27 cellular contexts compared by ENCODE assay signal in the genomic region with DNA sequence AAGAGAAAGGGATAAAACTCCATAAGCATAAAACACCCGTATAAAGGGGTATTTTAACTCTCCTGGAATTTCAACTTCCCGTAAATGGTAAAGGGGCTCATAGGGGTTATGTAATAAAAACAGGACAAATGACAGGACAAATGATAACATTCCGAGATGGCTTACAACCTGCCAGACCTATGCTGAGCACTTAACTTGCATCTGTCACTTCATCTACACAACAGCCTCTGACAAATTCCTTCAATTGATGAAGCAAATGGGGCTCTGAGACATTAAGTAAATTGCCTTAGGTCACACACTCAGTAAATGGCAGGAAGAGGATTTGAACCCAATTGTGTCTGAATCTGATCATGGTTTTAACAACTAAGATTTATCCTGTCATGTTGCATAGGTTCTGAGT.
"Had no signal": no experiment of that assay in that cellular context is flagged by ENCODE, and none has a peak within 500 bp of the region (broad histone marks: within the 10 kb centered on the region; RNA-seq: fewer than 3 reads in every experiment).

No MANE protein-coding gene starts in this region.

- H3K4me3 Mint-ChIP-seq: activated CD4-positive, alpha-beta memory T cell treated with anti-CD3 and anti-CD28 coated beads, Interleukin-2, amount 10 ng/mL, durations not matched to agents 7 days and 5 days; activated CD4-positive, alpha-beta T cell treated with anti-CD3 and anti-CD28 coated beads for 36 hours; activated CD4-positive, alpha-beta T cell treated with anti-CD3 and anti-CD28 coated beads, Interleukin-2, amount 10 ng/mL, durations not matched to agents 24 days and 14 days; activated naive CD4-positive, alpha-beta T cell treated with anti-CD3 and anti-CD28 coated beads, Interleukin-2, amount 10 ng/mL, durations not matched to agents 7 days and 5 days; activated naive CD8-positive, alpha-beta T cell treated with anti-CD3 and anti-CD28 coated beads, Interleukin-2, amount 10 ng/mL, durations not matched to agents 7 days and 5 days; activated T-cell treated with anti-CD3 and anti-CD28 coated beads, Interleukin-2, amount 50 U/mL, for 24 hours; activated T-cell treated with anti-CD3 and anti-CD28 coated beads, Interleukin-2, amount 50 U/mL, for 72 hours; brain; central memory CD8-positive, alpha-beta T cell; dendritic cell treated with granulocyte-macrophage colony-stimulating factor and Interleukin-4, amounts not matched to agents 40 ng/mL and 50 ng/mL, for 4 days; endodermal cell had no signal

- H3K4me1 Mint-ChIP-seq: activated CD4-positive, alpha-beta memory T cell treated with anti-CD3 and anti-CD28 coated beads, Interleukin-2, amount 10 ng/mL, durations not matched to agents 7 days and 5 days; activated CD4-positive, alpha-beta T cell treated with anti-CD3 and anti-CD28 coated beads for 36 hours; activated CD4-positive, alpha-beta T cell treated with anti-CD3 and anti-CD28 coated beads, Interleukin-2, amount 10 ng/mL, durations not matched to agents 24 days and 14 days; activated naive CD4-positive, alpha-beta T cell treated with anti-CD3 and anti-CD28 coated beads, Interleukin-2, amount 10 ng/mL, durations not matched to agents 7 days and 5 days; activated naive CD8-positive, alpha-beta T cell treated with anti-CD3 and anti-CD28 coated beads, Interleukin-2, amount 10 ng/mL, durations not matched to agents 7 days and 5 days had no signal

- H3K27ac ChIP-seq: ascending aorta, coronary artery, dorsolateral prefrontal cortex, heart right ventricle had no signal

- H3K4me3 ChIP-seq: ascending aorta, coronary artery, dorsolateral prefrontal cortex, heart right ventricle had no signal

- H3K27me3 Mint-ChIP-seq: activated naive CD4-positive, alpha-beta T cell treated with anti-CD3 and anti-CD28 coated beads, Interleukin-2, amount 10 ng/mL, durations not matched to agents 7 days and 5 days; activated T-cell treated with anti-CD3 and anti-CD28 coated beads, Interleukin-2, amount 50 U/mL, for 24 hours; central memory CD8-positive, alpha-beta T cell had no signal

- H3K36me3 Mint-ChIP-seq: activated naive CD4-positive, alpha-beta T cell treated with anti-CD3 and anti-CD28 coated beads, Interleukin-2, amount 10 ng/mL, durations not matched to agents 7 days and 5 days; activated naive CD4-positive, alpha-beta T cell treated with anti-CD3 and anti-CD28 coated beads, Interleukin-2, amount 50 U/mL, for 72 hours; activated naive CD8-positive, alpha-beta T cell treated with anti-CD3 and anti-CD28 coated beads, Interleukin-2, amount 10 ng/mL, durations not matched to agents 7 days and 5 days; brain had no signal

- ATAC-seq: activated CD4-positive, alpha-beta T cell treated with anti-CD3 and anti-CD28 coated beads for 36 hours; activated naive CD4-positive, alpha-beta T cell treated with anti-CD3 and anti-CD28 coated beads, Interleukin-2, amount 50 U/mL, for 72 hours; activated T-cell treated with anti-CD3 and anti-CD28 coated beads, Interleukin-2, amount 50 U/mL, for 72 hours; esophagus mucosa; heart right ventricle had no signal

- H3K27ac Mint-ChIP-seq: activated CD4-positive, alpha-beta memory T cell treated with anti-CD3 and anti-CD28 coated beads, Interleukin-2, amount 10 ng/mL, durations not matched to agents 7 days and 5 days; activated CD4-positive, alpha-beta T cell treated with anti-CD3 and anti-CD28 coated beads for 36 hours; activated CD4-positive, alpha-beta T cell treated with anti-CD3 and anti-CD28 coated beads, Interleukin-2, amount 10 ng/mL, durations not matched to agents 24 days and 14 days; activated naive CD4-positive, alpha-beta T cell treated with anti-CD3 and anti-CD28 coated beads, Interleukin-2, amount 10 ng/mL, durations not matched to agents 7 days and 5 days; activated naive CD4-positive, alpha-beta T cell treated with anti-CD3 and anti-CD28 coated beads, Interleukin-2, amount 50 U/mL, for 72 hours; activated naive CD8-positive, alpha-beta T cell treated with anti-CD3 and anti-CD28 coated beads, Interleukin-2, amount 10 ng/mL, durations not matched to agents 7 days and 5 days; activated T-cell treated with anti-CD3 and anti-CD28 coated beads, Interleukin-2, amount 50 U/mL, for 24 hours; activated T-cell treated with anti-CD3 and anti-CD28 coated beads, Interleukin-2, amount 50 U/mL, for 72 hours; brain; dendritic cell treated with granulocyte-macrophage colony-stimulating factor and Interleukin-4, amounts not matched to agents 40 ng/mL and 50 ng/mL, for 4 days; endodermal cell had no signal

- H3K4me1 ChIP-seq: ascending aorta had no signal

- H3K27me3 ChIP-seq: ascending aorta had no signal

- H3K9me3 Mint-ChIP-seq: activated CD4-positive, alpha-beta memory T cell treated with anti-CD3 and anti-CD28 coated beads, Interleukin-2, amount 10 ng/mL, durations not matched to agents 7 days and 5 days; activated CD4-positive, alpha-beta T cell treated with anti-CD3 and anti-CD28 coated beads, Interleukin-2, amount 10 ng/mL, durations not matched to agents 24 days and 14 days; activated naive CD4-positive, alpha-beta T cell treated with anti-CD3 and anti-CD28 coated beads, Interleukin-2, amount 10 ng/mL, durations not matched to agents 7 days and 5 days; activated naive CD8-positive, alpha-beta T cell treated with anti-CD3 and anti-CD28 coated beads, Interleukin-2, amount 10 ng/mL, durations not matched to agents 7 days and 5 days; activated T-cell treated with anti-CD3 and anti-CD28 coated beads, Interleukin-2, amount 50 U/mL, for 24 hours; endodermal cell had no signal

- DNase-seq: activated CD4-positive, alpha-beta memory T cell treated with anti-CD3 and anti-CD28 coated beads, Interleukin-2, amount 10 ng/mL, durations not matched to agents 7 days and 5 days; activated CD4-positive, alpha-beta T cell treated with anti-CD3 and anti-CD28 coated beads for 36 hours; activated CD4-positive, alpha-beta T cell treated with anti-CD3 and anti-CD28 coated beads, Interleukin-2, amount 10 ng/mL, durations not matched to agents 24 days and 14 days; activated CD4-positive, CD25-positive, alpha-beta regulatory T cell; activated CD4-positive, CD25-positive, alpha-beta regulatory T cell treated with anti-CD3 and anti-CD28 coated beads, Interleukin-2, amount 50 U/mL, for 72 hours; activated CD8-positive, alpha-beta memory T cell treated with anti-CD3 and anti-CD28 coated beads, Interleukin-2, amount 50 U/mL, for 48 hours; activated gamma-delta T cell; activated naive CD4-positive, alpha-beta T cell; activated naive CD4-positive, alpha-beta T cell treated with anti-CD3 and anti-CD28 coated beads, Interleukin-2, amount 10 ng/mL, durations not matched to agents 7 days and 5 days; activated naive CD8-positive, alpha-beta T cell treated with anti-CD3 and anti-CD28 coated beads, Interleukin-2, amount 10 ng/mL, durations not matched to agents 7 days and 5 days; activated T-cell treated with anti-CD3 and anti-CD28 coated beads for 4 hours; activated T-cell treated with anti-CD3 and anti-CD28 coated beads, Interleukin-2, amount 50 U/mL, for 24 hours; activated T-cell treated with anti-CD3 and anti-CD28 coated beads, Interleukin-2, amount 50 U/mL, for 72 hours; dorsolateral prefrontal cortex; effector memory CD4-positive, alpha-beta T cell; endodermal cell; foreskin fibroblast; heart right ventricle; T-helper 2 cell had no signal

- H3K36me3 ChIP-seq: ascending aorta, heart right ventricle had no signal

- FAIRE-seq: frontal cortex had no signal
